In the genomic region with DNA sequence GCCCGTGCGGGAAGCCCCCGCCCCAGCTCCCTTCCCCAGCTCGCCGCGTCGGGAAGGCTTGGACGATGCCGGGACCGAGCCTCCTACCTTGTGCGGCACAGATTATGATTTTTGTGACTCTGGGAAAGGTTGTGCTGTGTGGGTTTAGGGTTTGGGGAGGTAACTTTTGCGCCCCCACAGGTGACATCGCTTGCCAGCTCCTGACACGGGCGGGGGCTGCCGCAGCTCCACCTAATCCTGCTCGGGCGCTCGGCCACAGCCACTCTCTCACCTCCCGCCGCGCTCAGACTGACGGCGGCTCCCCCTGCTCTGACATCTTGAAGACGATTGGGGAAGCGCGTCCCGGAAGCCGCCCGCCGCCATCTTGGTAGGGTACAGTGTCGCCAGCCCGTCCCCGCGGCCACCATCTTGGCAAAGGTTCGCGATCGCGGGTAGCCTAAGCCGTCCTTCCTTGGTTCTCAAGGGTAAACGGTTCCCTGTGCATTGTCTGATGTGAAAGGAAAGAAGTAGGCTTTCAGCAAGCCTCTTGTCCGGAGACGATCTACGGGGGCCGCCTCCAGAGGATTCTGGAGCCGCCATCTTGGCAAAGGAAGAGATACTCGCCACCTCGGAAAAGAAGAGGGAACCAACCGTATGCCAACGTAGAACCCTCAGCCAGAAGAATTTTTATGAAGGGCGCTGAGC, we compare ENCODE assay signal across 8 cellular contexts. TPM values are rescaled to one million over a fixed set of nuclear protein-coding genes. Genes with fewer than 3 reads are reported as not detected.
DNase-seq lines count a peak whose midpoint lies in the region; ATAC-seq and TF ChIP-seq lines count a peak whose summit lies in the region.

No MANE protein-coding gene starts in this region.

- H3K36me3 ChIP-seq in SJSA1 = peaks cover 40% of the 10 kb centered on the region
- H3K36me3 ChIP-seq in testis (ENCODE audit: low read depth, missing control alignments) = no peaks in the 10 kb centered on the region

- 0 to 1% methylated on average over 34 to 47 of the region's 51 CpGs for whole genome bisulfite sequencing in testis, 2 donors

- H3K9me3 ChIP-seq in SJSA1 (replicated peaks) (no peaks in the 10 kb centered on the region; the same call in 1 of the 2 replicates), testis (no peaks in the 10 kb centered on the region)

- H3K27me3 ChIP-seq in SJSA1 (replicated peaks) (no peaks in the 10 kb centered on the region), testis (no peaks in the 10 kb centered on the region)

- peak overlapping the region; percentile 99 for H3K27ac Mint-ChIP-seq in activated naive CD4-positive, alpha-beta T cell treated with anti-CD3 and anti-CD28 coated beads for 36 hours

- no peak for TF ChIP-seq CTCF in LNCaP clone FGC (IDR thresholded peaks at IDR 0.05; ENCODE audit: control insufficient read depth, extremely low read depth, insufficient read depth)
- no peak for TF ChIP-seq CTCF in omental fat pad (IDR thresholded peaks at IDR 0.05)
- peak in 1 of 3 experiments; percentile 21 for TF ChIP-seq CTCF in testis (IDR thresholded peaks at IDR 0.05)

- intact Hi-C loops in activated naive CD4-positive, alpha-beta T cell treated with anti-CD3 and anti-CD28 coated beads for 36 hours (cut with micrococcal nuclease) = loop anchor here (1.0 to 10.0 kb wide), 4 partner anchors 201 to 600 kb away; no protein-coding TSS in a partner anchor
- intact Hi-C loops in testis (cut with DNase I; ENCODE audit: low total_unique reads) = loop anchor here (10.0 kb wide), 1 partner anchor 420 kb away; no protein-coding TSS in a partner anchor

- CTCF ChIA-PET in activated naive CD4-positive, alpha-beta T cell treated with anti-CD3 and anti-CD28 coated beads for 36 hours (lab: Charles Lee) = interaction anchor here (0.6 to 2.4 kb wide), 15 partner anchors 8 to 490 kb away, joined by 3 to 14 read pairs (median 4); no protein-coding TSS in a partner anchor

- H3K4me1 Mint-ChIP-seq in activated naive CD4-positive, alpha-beta T cell treated with anti-CD3 and anti-CD28 coated beads for 36 hours (ENCODE audit: low read depth) = peaks cover 25% of the 10 kb centered on the region

- H3K4me3 ChIP-seq in LNCaP clone FGC (ENCODE audit: low read depth, low read length) (peak overlapping the region; percentile 42), SJSA1 (peak overlapping the region; percentile 87), testis (peak overlapping the region; percentile 87 to 91)

- H3K27me3 Mint-ChIP-seq in activated naive CD4-positive, alpha-beta T cell treated with anti-CD3 and anti-CD28 coated beads for 36 hours (ENCODE audit: low read depth) = no peaks in the 10 kb centered on the region

- H3K27ac ChIP-seq in SJSA1 (peak overlapping the region; percentile 98), testis (peak overlapping the region; percentile 97 to 98)

- peaks cover 6% of the 10 kb centered on the region for H3K36me3 Mint-ChIP-seq in activated naive CD4-positive, alpha-beta T cell treated with anti-CD3 and anti-CD28 coated beads for 36 hours (ENCODE audit: low read depth)

- peak; percentile 24 for ATAC-seq in GM21786 (IDR thresholded peaks at IDR 0.05; ENCODE audit: unreplicated experiment)
- peak; percentile 34 for ATAC-seq in omental fat pad (ENCODE audit: low FRiP score)

- H3K4me3 Mint-ChIP-seq in activated naive CD4-positive, alpha-beta T cell treated with anti-CD3 and anti-CD28 coated beads for 36 hours = peak overlapping the region; percentile 82

- H3K9me3 Mint-ChIP-seq in activated naive CD4-positive, alpha-beta T cell treated with anti-CD3 and anti-CD28 coated beads for 36 hours = no peaks in the 10 kb centered on the region

- TF ChIP-seq POLR2A in testis (IDR thresholded peaks at IDR 0.05) = no peak

- DNase-seq in DMS53 treated with DMSO at 0.1 percent for 48 hours (lab: John Stamatoyannopoulos, UW; ENCODE audit: unreplicated experiment) (peak; percentile 76), LNCaP clone FGC (ENCODE audit: low read depth) (no peak), SJSA1 (ENCODE audit: low read depth in 1 of 2, low spot score in 2 of 2) (peak; percentile 88 to 92), globus pallidus (ENCODE audit: low spot score) (peak; percentile 80), omental fat pad (ENCODE audit: low spot score) (peak; percentile 58), testis (peak; percentile 90)
- DNase-seq in activated naive CD4-positive, alpha-beta T cell treated with anti-CD3 and anti-CD28 coated beads for 36 hours = peak; percentile 88

- H3K4me1 ChIP-seq in SJSA1 (replicated peaks) (peaks cover 30% of the 10 kb centered on the region), testis (peaks cover 13% of the 10 kb centered on the region)

RNA-seq across cellular contexts. Expression of a gene that starts 1.7 kb away (rescaled TPM):
- 76.3 and 86.5 TPM in 2 replicates for total RNA-seq in SJSA1 (2014; rRNA removed; shearing (Covaris generic))
- total RNA-seq in activated naive CD4-positive, alpha-beta T cell treated with anti-CD3 and anti-CD28 coated beads for 36 hours = 10 to 100 TPM; 41.8 to 42.9 TPM
- total RNA-seq in omental fat pad = 100 to 1,000 TPM in 1 of 4 donors, 10 to 100 TPM in 3; 57.1 to 102 (median 62.3) TPM
- 10 to 100 TPM; 34.3 to 37.7 TPM for total RNA-seq in testis
- 33.2 TPM for polyA plus RNA-seq in testis (ENCODE audit: insufficient read depth, low read depth, low replicate concordance)
